ENCODE assay signal across 26 cellular contexts in the genomic region with DNA sequence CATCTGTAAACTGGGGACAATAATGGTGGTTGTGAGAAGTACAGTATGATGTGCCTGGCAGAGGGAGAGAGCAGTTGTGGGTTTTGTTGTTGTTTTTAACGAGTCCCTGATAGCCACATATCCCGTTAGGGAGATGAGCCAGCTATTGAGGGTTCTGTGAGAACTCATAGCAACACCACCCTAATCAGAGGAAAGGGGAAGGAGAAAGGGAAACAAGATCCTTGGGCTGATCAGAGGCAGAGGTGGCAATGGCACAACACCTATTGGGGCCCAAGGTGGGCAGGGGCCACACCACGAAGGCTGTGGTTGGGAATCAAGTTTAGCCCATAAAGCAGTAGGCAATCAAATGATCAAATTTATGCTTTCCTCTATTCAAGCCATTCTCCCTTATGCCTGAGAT. TPM values are rescaled to one million over a fixed set of nuclear protein-coding genes. Genes with fewer than 3 reads are reported as not detected.
A peak's percentile ranks its signal among the peaks of the same experiment; 100 is the strongest.
DNase-seq lines count a peak whose midpoint lies in the region; ATAC-seq and TF ChIP-seq lines count a peak whose summit lies in the region.
"Had no signal": no experiment of that assay in that cellular context is flagged by ENCODE, and none has a peak within 500 bp of the region (broad histone marks: within the 10 kb centered on the region; RNA-seq: fewer than 3 reads in every experiment).

No MANE protein-coding gene starts in this region.

- CTCF ChIA-PET in CD4-positive, alpha-beta memory T cell (lab: Charles Lee; ENCODE audit: partially characterized antibody), result no interaction called here

- ATAC-seq in memory B cell (ENCODE audit: low read depth) (no peak), GM21381 (IDR thresholded peaks at IDR 0.05; ENCODE audit: unreplicated experiment) (no peak)
- ATAC-seq: activated naive CD4-positive, alpha-beta T cell treated with anti-CD3 and anti-CD28 coated beads, Interleukin-2, amount 50 U/mL, for 72 hours; activated T-cell treated with anti-CD3 and anti-CD28 coated beads, Interleukin-2, amount 50 U/mL, for 72 hours; body of pancreas; heart left ventricle; stimulated activated effector memory CD8-positive, alpha-beta T cell treated with anti-CD3 and anti-CD28 coated beads, Interleukin-12 subunit alpha, Interleukin-12 subunit beta, amount 100 ng/mL, for 72 hours had no signal

- no peaks in the 10 kb centered on the region for H4K20me1 ChIP-seq in smooth muscle cell (ENCODE audit: low read depth)

- H3K79me2 ChIP-seq in smooth muscle cell (ENCODE audit: low read depth), result peaks cover 3% of the 10 kb centered on the region

- no peak for DNase-seq in CD4-positive, alpha-beta memory T cell
- no peak for DNase-seq in SJSA1 (ENCODE audit: low read depth in 1 of 2, low spot score in 2 of 2)
- DNase-seq in memory B cell (ENCODE audit: low spot score in 2 of 2), result no peak
- DNase-seq in smooth muscle cell (lab: John Stamatoyannopoulos, UW; ENCODE audit: unreplicated experiment), result no peak
- DNase-seq in activated CD4-positive, alpha-beta T cell treated with anti-CD3 and anti-CD28 coated beads, Interleukin-2, amount 50 U/mL, for 4 hours, result no peak
- DNase-seq in cerebellar nuclear complex (lab: John Stamatoyannopoulos, UW), result no peak
- no peak for DNase-seq in ascending aorta (ENCODE audit: low spot score in 2 of 2)
- DNase-seq: activated CD4-positive, CD25-positive, alpha-beta regulatory T cell treated with anti-CD3 and anti-CD28 coated beads, Interleukin-2, amount 50 U/mL, for 72 hours; activated T-cell treated with anti-CD3 and anti-CD28 coated beads, Interleukin-2, amount 50 U/mL, for 72 hours; body of pancreas; Caco-2; colonic mucosa; DND-41; endodermal cell; heart left ventricle; NCI-H1092 treated with DMSO at 0.1 percent for 48 hours; NCI-H1930; NCI-H345; NCI-H774; nephron progenitor cell; SHP77; stimulated activated CD4-positive, alpha-beta T cell treated with anti-CD3 and anti-CD28 coated beads, Interleukin-2, amount 100 ng/mL, for 24 hours had no signal

- peaks cover 0 to 2% (median 0%) of the 10 kb centered on the region in 8 donors for H3K9me3 Mint-ChIP-seq in CD4-positive, alpha-beta memory T cell
- H3K9me3 Mint-ChIP-seq in memory B cell, result no peaks in the 10 kb centered on the region
- H3K9me3 Mint-ChIP-seq: activated T-cell treated with anti-CD3 and anti-CD28 coated beads, Interleukin-2, amount 50 U/mL, for 72 hours; endodermal cell; stimulated activated effector memory CD8-positive, alpha-beta T cell treated with anti-CD3 and anti-CD28 coated beads, Interleukin-12 subunit alpha, Interleukin-12 subunit beta, amount 100 ng/mL, for 72 hours had no signal

- H3K4me3 ChIP-seq in CD4-positive, alpha-beta memory T cell (ENCODE audit: low read length in 2 of 2), result no peak overlapping the region
- H3K4me3 ChIP-seq in SJSA1 (no peak overlapping the region), smooth muscle cell (no peak overlapping the region), ascending aorta (no peak overlapping the region)
- H3K4me3 ChIP-seq: body of pancreas, colonic mucosa had no signal

- peak overlapping the region in 6 of 8 donors; percentile 2 to 66 (median 35) for H3K4me3 Mint-ChIP-seq in CD4-positive, alpha-beta memory T cell
- H3K4me3 Mint-ChIP-seq in memory B cell, result no peak overlapping the region
- H3K4me3 Mint-ChIP-seq: activated T-cell treated with anti-CD3 and anti-CD28 coated beads, Interleukin-2, amount 50 U/mL, for 72 hours; nephron progenitor cell had no signal

- H3K9me3 ChIP-seq in CD4-positive, alpha-beta memory T cell (ENCODE audit: control insufficient read depth in 1 of 2, low read length in 2 of 2), result no peaks in the 10 kb centered on the region
- no peaks in the 10 kb centered on the region for H3K9me3 ChIP-seq in SJSA1 (replicated peaks)
- H3K9me3 ChIP-seq in smooth muscle cell (replicated peaks; ENCODE audit: low read depth), result no peaks in the 10 kb centered on the region
- no peaks in the 10 kb centered on the region for H3K9me3 ChIP-seq in ascending aorta
- H3K9me3 ChIP-seq: body of pancreas, Caco-2, colonic mucosa, heart left ventricle had no signal

- no peak overlapping the region for H3K9ac ChIP-seq in smooth muscle cell (ENCODE audit: low read depth)

- WGBS in smooth muscle cell (ENCODE audit: low lambda C conversion rate), result 90% methylated on average over 3 of the region's 3 CpGs

- no peak overlapping the region for H3K27ac Mint-ChIP-seq in CD4-positive, alpha-beta memory T cell
- H3K27ac Mint-ChIP-seq in memory B cell, result peak overlapping the region; percentile 15
- H3K27ac Mint-ChIP-seq: activated naive CD4-positive, alpha-beta T cell treated with anti-CD3 and anti-CD28 coated beads, Interleukin-2, amount 50 U/mL, for 72 hours; activated T-cell treated with anti-CD3 and anti-CD28 coated beads, Interleukin-2, amount 50 U/mL, for 72 hours; endodermal cell; nephron progenitor cell; progenitor cell of endocrine pancreas; stimulated activated effector memory CD8-positive, alpha-beta T cell treated with anti-CD3 and anti-CD28 coated beads, Interleukin-12 subunit alpha, Interleukin-12 subunit beta, amount 100 ng/mL, for 72 hours had no signal

- H3F3A ChIP-seq in smooth muscle cell (ENCODE audit: low read depth), result no peaks in the 10 kb centered on the region

- no peak overlapping the region for H3K4me2 ChIP-seq in smooth muscle cell

- POLR2A ChIA-PET in CD4-positive, alpha-beta memory T cell (lab: Charles Lee; ENCODE audit: partially characterized antibody), result no interaction called here

- H3K36me3 ChIP-seq in CD4-positive, alpha-beta memory T cell (ENCODE audit: insufficient read depth, low read length), result peaks cover 16% of the 10 kb centered on the region
- peaks cover 28% of the 10 kb centered on the region for H3K36me3 ChIP-seq in SJSA1
- H3K36me3 ChIP-seq in smooth muscle cell (ENCODE audit: low read depth), result no peaks in the 10 kb centered on the region
- H3K36me3 ChIP-seq in ascending aorta, result peaks cover 12 to 24% of the 10 kb centered on the region in 2 donors

- no peak for TF ChIP-seq CTCF in smooth muscle cell (IDR thresholded peaks at IDR 0.05; ENCODE audit: borderline replicate concordance, insufficient read depth, poor library complexity, severe bottlenecking)
- TF ChIP-seq CTCF in ascending aorta (IDR thresholded peaks at IDR 0.05), result no peak

- intact Hi-C loops in CD4-positive, alpha-beta memory T cell (cut with micrococcal nuclease), result no loop called here
- intact Hi-C loops in ascending aorta (cut with DNase I), result loop anchor here (5.0 to 10.0 kb wide), 4 partner anchors 714 to 1636 kb away; partner anchors contain the start of genes GLI3, NACAD, PURB and TMED4

- no peaks in the 10 kb centered on the region for H3K27me3 ChIP-seq in CD4-positive, alpha-beta memory T cell (ENCODE audit: insufficient read depth, low read length)
- H3K27me3 ChIP-seq in SJSA1 (replicated peaks) (no peaks in the 10 kb centered on the region), smooth muscle cell (ENCODE audit: low read depth) (no peaks in the 10 kb centered on the region), ascending aorta (no peaks in the 10 kb centered on the region)
- H3K27me3 ChIP-seq: body of pancreas, colonic mucosa, heart left ventricle had no signal

- H3K36me3 Mint-ChIP-seq in CD4-positive, alpha-beta memory T cell, result peaks cover 21 to 39% of the 10 kb centered on the region in 2 donors
- H3K36me3 Mint-ChIP-seq in memory B cell, result peaks cover 10% of the 10 kb centered on the region

- no peaks in the 10 kb centered on the region for H3K27me3 Mint-ChIP-seq in CD4-positive, alpha-beta memory T cell
- H3K27me3 Mint-ChIP-seq in memory B cell, result no peaks in the 10 kb centered on the region

- H2AFZ ChIP-seq in smooth muscle cell (ENCODE audit: low read depth), result no peak overlapping the region

- no peak overlapping the region for H3K27ac ChIP-seq in CD4-positive, alpha-beta memory T cell (ENCODE audit: low read depth, low read length)
- 0 out of 2 replicates have a peak overlapping the region, but pooled peaks have one; percentile 99 for H3K27ac ChIP-seq in SJSA1
- peak overlapping the region; percentile 99 for H3K27ac ChIP-seq in smooth muscle cell (ENCODE audit: low read depth)
- H3K27ac ChIP-seq in ascending aorta, result peak overlapping the region in 1 of 2 donors; percentile 95
- H3K27ac ChIP-seq: body of pancreas, colonic mucosa had no signal

- H3K4me1 Mint-ChIP-seq in CD4-positive, alpha-beta memory T cell, result peaks cover 8 to 31% (median 18%) of the 10 kb centered on the region in 4 donors
- peaks cover 10% of the 10 kb centered on the region for H3K4me1 Mint-ChIP-seq in memory B cell

- H3K4me1 ChIP-seq in CD4-positive, alpha-beta memory T cell (ENCODE audit: insufficient read depth, low read length), result peaks cover 20% of the 10 kb centered on the region
- H3K4me1 ChIP-seq in SJSA1 (replicated peaks) (peaks cover 43% of the 10 kb centered on the region), smooth muscle cell (ENCODE audit: low read depth) (peaks cover 13% of the 10 kb centered on the region), ascending aorta (peaks cover 12 to 17% of the 10 kb centered on the region in 2 donors)

RNA-seq across cellular contexts. Expression of gene MRPS24, which starts 1.7 kb away (rescaled TPM):
- total RNA-seq in CD4-positive, alpha-beta memory T cell, result 10 to 100 TPM; 52.2 to 52.7 TPM
- 100 to 1,000 TPM; 130 to 136 TPM for polyA plus RNA-seq in CD4-positive, alpha-beta memory T cell
- 146 and 224 TPM in 2 replicates for total RNA-seq in SJSA1 (2014; rRNA removed; shearing (Covaris generic))
- total RNA-seq in smooth muscle cell, result 84.1 and 87.7 TPM in 2 replicates
- 164 and 183 TPM in 2 replicates for polyA plus RNA-seq in smooth muscle cell
- 145 TPM for total RNA-seq in ascending aorta

RNA-seq across cellular contexts. Expression of gene URGCP, which starts 35.3 kb away (rescaled TPM):
- total RNA-seq in CD4-positive, alpha-beta memory T cell, result 10 to 100 TPM; 35.5 to 36.1 TPM
- polyA plus RNA-seq in CD4-positive, alpha-beta memory T cell, result 10 to 100 TPM; 17.1 to 28.9 TPM
- 20.4 and 25.4 TPM in 2 replicates for total RNA-seq in SJSA1 (2014; rRNA removed; shearing (Covaris generic))
- total RNA-seq in smooth muscle cell (24.8 and 34.4 TPM in 2 replicates), ascending aorta (29.2 TPM)
- 20.4 and 23.8 TPM in 2 replicates for polyA plus RNA-seq in smooth muscle cell

RNA-seq across cellular contexts. Expression of gene UBE2D4, which starts 55.2 kb away (rescaled TPM):
- 10 to 100 TPM; 10.9 to 11.0 TPM for total RNA-seq in CD4-positive, alpha-beta memory T cell
- 10 to 100 TPM; 16.5 to 21.9 TPM for polyA plus RNA-seq in CD4-positive, alpha-beta memory T cell
- 12.1 and 13.0 TPM in 2 replicates for total RNA-seq in SJSA1 (2014; rRNA removed; shearing (Covaris generic))
- total RNA-seq in smooth muscle cell, result 5.6 and 8.6 TPM in 2 replicates
- polyA plus RNA-seq in smooth muscle cell, result 4.6 and 9.5 TPM in 2 replicates
- total RNA-seq in ascending aorta, result 13.1 TPM
